In genomic region chr19:39480337-39481228, GRCh38 we compare ENCODE assay signal across 1 cellular context.
A peak's percentile ranks its signal among the peaks of the same experiment; 100 is the strongest.
TF ChIP-seq lines count a peak whose summit lies in the region.

Gene TIMM50 (plus strand): TSS chr19:39480838. CDS start chr19:39480854, 16 bp downstream.

TF ChIP-seq in GM23338, 12 proteins besides CTCF, POLR2A, EP300 and RAD21:
- TF ChIP-seq CREB1 (CRISPR knock-in tag; IDR thresholded peaks at IDR 0.05; ENCODE audit: low read depth) (peak; percentile 90), REST (IDR thresholded peaks at IDR 0.05; ENCODE audit: unreplicated experiment) (peak; percentile 12), ZNF114 (CRISPR knock-in tag; IDR thresholded peaks at IDR 0.05) (no peak), POLR2AphosphoS5 (IDR thresholded peaks at IDR 0.05; ENCODE audit: low read depth) (peak; percentile 85), ZNF331 (CRISPR knock-in tag; IDR thresholded peaks at IDR 0.05; ENCODE audit: low read depth) (no peak), JUNB (IDR thresholded peaks at IDR 0.05; ENCODE audit: unreplicated experiment) (no peak), EZH2phosphoT487 (IDR thresholded peaks at IDR 0.05; ENCODE audit: unreplicated experiment) (no peak)
